Comparison of ENCODE assay signal across 27 cellular contexts in the genomic region with DNA sequence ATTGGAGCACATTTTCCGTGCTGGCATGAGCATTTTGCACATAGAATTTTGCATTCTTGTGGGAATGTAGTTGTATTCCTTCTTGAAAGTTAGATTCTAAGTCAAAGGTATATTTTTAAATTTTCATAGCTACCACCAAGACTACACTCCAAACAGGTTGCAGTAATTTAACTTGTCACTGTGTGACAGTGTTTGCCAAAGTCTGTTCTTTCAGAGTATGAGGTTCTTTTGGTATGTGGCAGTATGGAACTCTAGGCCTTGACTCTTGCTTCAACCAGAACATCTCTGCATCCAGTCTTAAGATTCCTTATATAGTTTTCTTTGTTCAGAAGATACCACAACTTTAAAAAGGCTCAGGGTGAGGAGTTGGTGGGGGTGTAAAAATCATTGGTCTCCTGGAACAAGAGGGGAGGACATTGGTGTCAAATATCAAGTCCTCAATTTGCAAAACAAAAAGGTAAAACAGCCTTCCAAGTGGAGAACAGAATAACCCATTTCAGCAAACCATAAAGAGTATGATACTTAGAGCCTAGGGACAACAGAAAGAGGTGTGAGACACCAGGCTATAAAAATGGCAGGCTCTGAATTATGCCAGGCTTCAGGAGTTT. TPM values are rescaled to one million over a fixed set of nuclear protein-coding genes. Genes with fewer than 3 reads are reported as not detected.
DNase-seq lines count a peak whose midpoint lies in the region; ATAC-seq lines count a peak whose summit lies in the region.
"Had no signal": no experiment of that assay in that cellular context is flagged by ENCODE, and none has a peak within 500 bp of the region (broad histone marks: within the 10 kb centered on the region; RNA-seq: fewer than 3 reads in every experiment).

No MANE protein-coding gene starts in this region.

- POLR2A ChIA-PET in activated CD4-positive, alpha-beta T cell treated with anti-CD3 and anti-CD28 coated beads, Interleukin-2, amount 10 ng/mL, durations not matched to agents 7 days and 5 days (lab: Charles Lee): no interaction called here
- POLR2A ChIA-PET in CD4-positive, alpha-beta memory T cell (lab: Charles Lee; ENCODE audit: partially characterized antibody): interaction anchor here (1.0 to 26.9 kb wide), 6 partner anchors 13 to 64 kb away, joined by 3 to 711 read pairs (median 6); a partner anchor contains a TSS

- H3K9me3 Mint-ChIP-seq in activated CD4-positive, alpha-beta T cell treated with anti-CD3 and anti-CD28 coated beads, Interleukin-2, amount 10 ng/mL, durations not matched to agents 7 days and 5 days: no peaks in the 10 kb centered on the region
- no peaks in the 10 kb centered on the region for H3K9me3 Mint-ChIP-seq in activated CD4-positive, alpha-beta T cell treated with anti-CD3 and anti-CD28 coated beads, Interleukin-2, amount 10 ng/mL, durations not matched to agents 24 days and 14 days
- no peaks in the 10 kb centered on the region for H3K9me3 Mint-ChIP-seq in CD4-positive, alpha-beta memory T cell
- no peaks in the 10 kb centered on the region for H3K9me3 Mint-ChIP-seq in immature natural killer cell

- H3K4me1 ChIP-seq in CD4-positive, alpha-beta memory T cell (ENCODE audit: insufficient read depth, low read length): peaks cover 7% of the 10 kb centered on the region
- H3K4me1 ChIP-seq: esophagus squamous epithelium, prostate gland, SJSA1, vagina had no signal

- no peak overlapping the region for H3K27ac ChIP-seq in CD4-positive, alpha-beta memory T cell (ENCODE audit: low read depth, low read length)
- H3K27ac ChIP-seq: coronary artery, esophagus squamous epithelium, hepatocyte, KMS-11, neutrophil, prostate gland, SJSA1, thoracic aorta, vagina had no signal

- peak; percentile 57 for ATAC-seq in T-helper 17 cell
- no peak for ATAC-seq in GM18498 (IDR thresholded peaks at IDR 0.05; ENCODE audit: unreplicated experiment)
- ATAC-seq: stimulated activated naive CD8-positive, alpha-beta T cell treated with anti-CD3 and anti-CD28 coated beads, Interleukin-15, Interleukin-2, amounts not matched to agents 100 U/mL and 50 U/mL, for 24 hours had no signal

- peaks cover 62% of the 10 kb centered on the region for H3K36me3 Mint-ChIP-seq in activated CD4-positive, alpha-beta T cell treated with anti-CD3 and anti-CD28 coated beads, Interleukin-2, amount 10 ng/mL, durations not matched to agents 7 days and 5 days (ENCODE audit: low read depth)
- H3K36me3 Mint-ChIP-seq in activated CD4-positive, alpha-beta T cell treated with anti-CD3 and anti-CD28 coated beads, Interleukin-2, amount 10 ng/mL, durations not matched to agents 24 days and 14 days (ENCODE audit: low read depth): peaks cover 62% of the 10 kb centered on the region
- H3K36me3 Mint-ChIP-seq in CD4-positive, alpha-beta memory T cell: peaks cover 51 to 84% of the 10 kb centered on the region in 2 donors
- H3K36me3 Mint-ChIP-seq in T-helper 17 cell (ENCODE audit: low read depth) (no peaks in the 10 kb centered on the region), immature natural killer cell (peaks cover 27 to 39% (median 30%) of the 10 kb centered on the region in 3 donors)

- peak overlapping the region; percentile 36 for H3K27ac Mint-ChIP-seq in activated CD4-positive, alpha-beta T cell treated with anti-CD3 and anti-CD28 coated beads, Interleukin-2, amount 10 ng/mL, durations not matched to agents 7 days and 5 days
- no peak overlapping the region for H3K27ac Mint-ChIP-seq in activated CD4-positive, alpha-beta T cell treated with anti-CD3 and anti-CD28 coated beads, Interleukin-2, amount 10 ng/mL, durations not matched to agents 24 days and 14 days
- peak overlapping the region; percentile 42 to 84 (median 68) for H3K27ac Mint-ChIP-seq in CD4-positive, alpha-beta memory T cell
- peak overlapping the region; percentile 51 for H3K27ac Mint-ChIP-seq in T-helper 17 cell
- peak overlapping the region; percentile 49 to 81 (median 64) for H3K27ac Mint-ChIP-seq in immature natural killer cell

- DNase-seq in activated CD4-positive, alpha-beta T cell treated with anti-CD3 and anti-CD28 coated beads, Interleukin-2, amount 10 ng/mL, durations not matched to agents 7 days and 5 days: no peak
- DNase-seq in activated CD4-positive, alpha-beta T cell treated with anti-CD3 and anti-CD28 coated beads, Interleukin-2, amount 10 ng/mL, durations not matched to agents 24 days and 14 days: no peak
- DNase-seq in CD4-positive, alpha-beta memory T cell: no peak
- DNase-seq in T-helper 17 cell (no peak), immature natural killer cell (no peak), HK-2 (ENCODE audit: unreplicated experiment) (no peak)
- DNase-seq in activated CD4-positive, alpha-beta T cell treated with anti-CD3 and anti-CD28 coated beads for 4 hours: no peak
- DNase-seq: activated CD4-positive, CD25-positive, alpha-beta regulatory T cell treated with anti-CD3 and anti-CD28 coated beads, Interleukin-2, amount 50 U/mL, for 72 hours; activated T-cell treated with anti-CD3 and anti-CD28 coated beads, Interleukin-2, amount 50 U/mL, for 48 hours; effector memory CD4-positive, alpha-beta T cell; esophagus squamous epithelium; HCEC 1CT; NCI-H1417 treated with DMSO at 0.1 percent for 48 hours; NCI-H2081 treated with DMSO at 0.1 percent for 48 hours; NCI-H446; NCI-H82; RPMI8226; stimulated activated naive CD8-positive, alpha-beta T cell treated with anti-CD3 and anti-CD28 coated beads, Interleukin-15, Interleukin-2, amounts not matched to agents 100 U/mL and 50 U/mL, for 24 hours had no signal

- peaks cover 2% of the 10 kb centered on the region for H3K4me1 Mint-ChIP-seq in activated CD4-positive, alpha-beta T cell treated with anti-CD3 and anti-CD28 coated beads, Interleukin-2, amount 10 ng/mL, durations not matched to agents 7 days and 5 days
- peaks cover 6% of the 10 kb centered on the region for H3K4me1 Mint-ChIP-seq in activated CD4-positive, alpha-beta T cell treated with anti-CD3 and anti-CD28 coated beads, Interleukin-2, amount 10 ng/mL, durations not matched to agents 24 days and 14 days
- peaks cover 3 to 20% (median 10%) of the 10 kb centered on the region in 4 donors for H3K4me1 Mint-ChIP-seq in CD4-positive, alpha-beta memory T cell
- H3K4me1 Mint-ChIP-seq in T-helper 17 cell: peaks cover 5% of the 10 kb centered on the region
- H3K4me1 Mint-ChIP-seq in immature natural killer cell: peaks cover 9 to 11% of the 10 kb centered on the region in 2 donors

- no peaks in the 10 kb centered on the region for H3K27me3 Mint-ChIP-seq in activated CD4-positive, alpha-beta T cell treated with anti-CD3 and anti-CD28 coated beads, Interleukin-2, amount 10 ng/mL, durations not matched to agents 7 days and 5 days
- H3K27me3 Mint-ChIP-seq in activated CD4-positive, alpha-beta T cell treated with anti-CD3 and anti-CD28 coated beads, Interleukin-2, amount 10 ng/mL, durations not matched to agents 24 days and 14 days: no peaks in the 10 kb centered on the region
- no peaks in the 10 kb centered on the region for H3K27me3 Mint-ChIP-seq in CD4-positive, alpha-beta memory T cell
- H3K27me3 Mint-ChIP-seq in T-helper 17 cell (no peaks in the 10 kb centered on the region), immature natural killer cell (ENCODE audit: low read depth in 3 of 3) (peaks cover 0 to 9% (median 1%) of the 10 kb centered on the region in 3 donors)

- no peak overlapping the region for H3K4me3 Mint-ChIP-seq in activated CD4-positive, alpha-beta T cell treated with anti-CD3 and anti-CD28 coated beads, Interleukin-2, amount 10 ng/mL, durations not matched to agents 7 days and 5 days
- H3K4me3 Mint-ChIP-seq in activated CD4-positive, alpha-beta T cell treated with anti-CD3 and anti-CD28 coated beads, Interleukin-2, amount 10 ng/mL, durations not matched to agents 24 days and 14 days: no peak overlapping the region
- H3K4me3 Mint-ChIP-seq in CD4-positive, alpha-beta memory T cell: peak overlapping the region in 1 of 8 donors; percentile 10
- no peak overlapping the region for H3K4me3 Mint-ChIP-seq in T-helper 17 cell
- no peak overlapping the region for H3K4me3 Mint-ChIP-seq in immature natural killer cell

- intact Hi-C loops in activated CD4-positive, alpha-beta T cell treated with anti-CD3 and anti-CD28 coated beads, Interleukin-2, amount 10 ng/mL, durations not matched to agents 24 days and 14 days (cut with micrococcal nuclease): no loop called here
- intact Hi-C loops in CD4-positive, alpha-beta memory T cell (cut with micrococcal nuclease): loop anchor here (2.0 kb wide), 1 partner anchor 20 kb away; no protein-coding TSS in a partner anchor

- CTCF ChIA-PET in activated CD4-positive, alpha-beta T cell treated with anti-CD3 and anti-CD28 coated beads, Interleukin-2, amount 10 ng/mL, durations not matched to agents 7 days and 5 days (lab: Charles Lee): interaction anchor here (0.9 kb wide), 1 partner anchor 23 kb away, joined by 3 read pairs; no protein-coding TSS in a partner anchor
- CTCF ChIA-PET in CD4-positive, alpha-beta memory T cell (lab: Charles Lee; ENCODE audit: partially characterized antibody): interaction anchor here (1.0 to 2.5 kb wide), 6 partner anchors 10 to 85 kb away, joined by 3 to 13 read pairs (median 4); a partner anchor contains a TSS

- H3K27me3 ChIP-seq in CD4-positive, alpha-beta memory T cell (ENCODE audit: insufficient read depth, low read length): no peaks in the 10 kb centered on the region
- H3K27me3 ChIP-seq: esophagus squamous epithelium, hepatocyte, neutrophil, SJSA1, vagina had no signal

- no peak overlapping the region for H3K4me3 ChIP-seq in CD4-positive, alpha-beta memory T cell (ENCODE audit: low read length in 2 of 2)
- H3K4me3 ChIP-seq: coronary artery, esophagus squamous epithelium, hepatocyte, prostate gland, SJSA1, thoracic aorta, vagina had no signal

- no peaks in the 10 kb centered on the region for H3K9me3 ChIP-seq in CD4-positive, alpha-beta memory T cell (ENCODE audit: control insufficient read depth in 1 of 2, low read length in 2 of 2)
- no peaks in the 10 kb centered on the region for H3K9me3 ChIP-seq in T-helper 17 cell (ENCODE audit: control insufficient read depth, low read length, poor library complexity, severe bottlenecking)
- H3K9me3 ChIP-seq: esophagus squamous epithelium, neutrophil, prostate gland, SJSA1, thoracic aorta, vagina had no signal

- peaks cover 80% of the 10 kb centered on the region for H3K36me3 ChIP-seq in CD4-positive, alpha-beta memory T cell (ENCODE audit: insufficient read depth, low read length)

RNA-seq across cellular contexts. Expression of a gene that starts 21.0 kb away (rescaled TPM):
- 10 to 100 TPM; 50.4 to 51.7 TPM for total RNA-seq in activated CD4-positive, alpha-beta T cell treated with anti-CD3 and anti-CD28 coated beads, Interleukin-2, amount 10 ng/mL, durations not matched to agents 7 days and 5 days
- 30.4 and 30.7 TPM in 2 replicates for total RNA-seq in activated CD4-positive, alpha-beta T cell treated with anti-CD3 and anti-CD28 coated beads, Interleukin-2, amount 10 ng/mL, durations not matched to agents 24 days and 14 days
- 10 to 100 TPM; 56.4 to 61.4 TPM for total RNA-seq in CD4-positive, alpha-beta memory T cell
- polyA plus RNA-seq in CD4-positive, alpha-beta memory T cell: 10 to 100 TPM; 23.2 to 32.3 TPM
- total RNA-seq in T-helper 17 cell: 10 to 100 TPM; 34.7 to 35.4 TPM
- 10 to 100 TPM; 14.2 to 38.2 (median 16.9) TPM for polyA plus RNA-seq in immature natural killer cell

RNA-seq across cellular contexts. Expression of a gene that starts 24.8 kb away (rescaled TPM):
- 100 to 1,000 TPM; 333 to 348 TPM for total RNA-seq in activated CD4-positive, alpha-beta T cell treated with anti-CD3 and anti-CD28 coated beads, Interleukin-2, amount 10 ng/mL, durations not matched to agents 7 days and 5 days
- total RNA-seq in activated CD4-positive, alpha-beta T cell treated with anti-CD3 and anti-CD28 coated beads, Interleukin-2, amount 10 ng/mL, durations not matched to agents 24 days and 14 days: 256 and 258 TPM in 2 replicates
- 100 to 1,000 TPM; 300 TPM for total RNA-seq in CD4-positive, alpha-beta memory T cell
- 100 to 1,000 TPM in 1 of 2 donors, 10 to 100 TPM in 1; 37.8 to 110 TPM for polyA plus RNA-seq in CD4-positive, alpha-beta memory T cell
- total RNA-seq in T-helper 17 cell: 100 to 1,000 TPM; 316 to 329 TPM
- polyA plus RNA-seq in immature natural killer cell: 100 to 1,000 TPM in 1 of 3 donors, 10 to 100 TPM in 2; 23.3 to 103 (median 48.8) TPM
